ENCODE assay signal across 7 cellular contexts in the genomic region with DNA sequence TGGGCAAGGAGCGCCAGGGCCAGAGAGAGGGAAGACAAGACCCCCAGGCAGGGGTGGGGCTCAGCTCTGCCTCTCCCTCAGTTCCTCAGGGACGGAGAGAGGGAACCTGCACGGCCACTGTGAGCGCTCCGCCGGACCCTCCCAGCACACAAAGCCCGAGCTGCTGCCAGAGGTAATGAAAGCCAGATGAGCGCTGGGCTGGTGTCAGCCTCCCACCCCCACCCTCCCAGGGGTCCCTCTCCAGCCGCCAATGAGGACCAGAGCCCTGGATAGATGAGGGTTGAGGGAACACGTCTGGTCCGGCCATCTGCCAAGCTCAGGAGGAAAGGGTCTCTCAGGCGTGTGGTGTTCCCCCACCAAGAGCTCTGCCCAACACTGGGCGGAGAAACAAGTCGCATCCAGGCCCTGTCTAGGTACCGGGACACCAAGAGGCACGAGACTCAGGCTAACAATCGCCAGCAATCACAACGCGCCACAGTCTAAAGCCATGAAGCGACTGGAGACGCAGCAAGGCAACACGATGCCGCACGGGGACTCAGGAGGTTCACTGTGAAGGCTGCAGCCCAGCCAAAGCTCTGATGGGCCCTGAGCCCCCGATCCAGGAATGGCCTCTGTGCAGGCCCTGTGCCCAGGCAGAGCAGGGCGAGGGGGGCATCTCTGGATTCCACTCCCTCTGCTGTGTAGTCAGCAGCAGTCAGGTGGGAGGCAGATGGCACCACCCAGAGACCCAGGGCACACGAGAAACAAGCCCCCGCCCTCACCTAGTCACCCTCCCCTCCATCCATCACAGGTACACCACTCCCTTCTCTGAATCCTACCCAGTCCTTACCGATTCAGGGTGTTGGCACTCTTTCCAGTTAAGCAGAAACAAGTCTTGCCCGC. TPM values are rescaled to one million over a fixed set of nuclear protein-coding genes. Genes with fewer than 3 reads are reported as not detected.
DNase-seq lines count a peak whose midpoint lies in the region; ATAC-seq and TF ChIP-seq lines count a peak whose summit lies in the region.

No MANE protein-coding gene starts in this region.

- CTCF ChIA-PET in HCT116 (lab: Charles Lee): interaction anchor here (0.7 to 1.5 kb wide), 2 partner anchors 25 to 97 kb away, joined by 3 read pairs; no protein-coding TSS in a partner anchor

- H3K36me3 ChIP-seq in HCT116 (ENCODE audit: control insufficient read depth in 1 of 2, insufficient read depth in 2 of 2, low read length in 2 of 2): no peaks in the 10 kb centered on the region
- H3K36me3 ChIP-seq in left ventricle myocardium inferior: no peaks in the 10 kb centered on the region
- no peaks in the 10 kb centered on the region for H3K36me3 ChIP-seq in smooth muscle cell (ENCODE audit: low read depth)

- H3K27ac Mint-ChIP-seq in activated T-helper 1 cell treated with anti-CD3 and anti-CD28 coated beads, Interleukin-12 subunit alpha, Interleukin-12 subunit beta, Interleukin-2, Interleukin-4 antibody, amounts not matched to agents 30 ng/mL and 10 ng/mL and 1 ng/mL, durations not matched to agents 14 hours and 24 hours and 36 hours: peak overlapping the region; percentile 76

- TF ChIP-seq CTCF in HCT116 (IDR thresholded peaks at IDR 0.05 in 2 of 3, conservative IDR thresholded peaks at IDR 0.05 in 1 of 3; ENCODE audit: borderline replicate concordance in 1 of 3, insufficient read depth in 1 of 3, low read depth in 2 of 3, low read length in 2 of 3) (no peak), left ventricle myocardium inferior (IDR thresholded peaks at IDR 0.05; ENCODE audit: borderline replicate concordance) (no peak), smooth muscle cell (IDR thresholded peaks at IDR 0.05; ENCODE audit: borderline replicate concordance, insufficient read depth, poor library complexity, severe bottlenecking) (no peak)

- WGBS in smooth muscle cell (ENCODE audit: low lambda C conversion rate): 62% methylated on average over 29 of the region's 30 CpGs

- H3K36me3 Mint-ChIP-seq in activated T-helper 1 cell treated with anti-CD3 and anti-CD28 coated beads, Interleukin-12 subunit alpha, Interleukin-12 subunit beta, Interleukin-2, Interleukin-4 antibody, amounts not matched to agents 30 ng/mL and 10 ng/mL and 1 ng/mL, durations not matched to agents 14 hours and 24 hours and 36 hours (ENCODE audit: low read depth): peaks cover 10% of the 10 kb centered on the region

- H3K9me2 ChIP-seq in HCT116 (ENCODE audit: insufficient read depth): no peaks in the 10 kb centered on the region

- POLR2A ChIA-PET in HCT116 (lab: Charles Lee): no interaction called here

- H2AFZ ChIP-seq in HCT116 (ENCODE audit: low read depth, low read length, poor library complexity, severe bottlenecking): no peak overlapping the region
- H2AFZ ChIP-seq in smooth muscle cell (ENCODE audit: low read depth): no peak overlapping the region

- no peaks in the 10 kb centered on the region for H3K9me3 ChIP-seq in HCT116 (ENCODE audit: control insufficient read depth in 1 of 2, insufficient read depth in 1 of 2, low read depth in 1 of 2, low read length in 2 of 2)
- no peaks in the 10 kb centered on the region for H3K9me3 ChIP-seq in left ventricle myocardium inferior (replicated peaks)
- H3K9me3 ChIP-seq in smooth muscle cell (replicated peaks; ENCODE audit: low read depth): no peaks in the 10 kb centered on the region

- H3K9me3 Mint-ChIP-seq in activated T-helper 1 cell treated with anti-CD3 and anti-CD28 coated beads, Interleukin-12 subunit alpha, Interleukin-12 subunit beta, Interleukin-2, Interleukin-4 antibody, amounts not matched to agents 30 ng/mL and 10 ng/mL and 1 ng/mL, durations not matched to agents 14 hours and 24 hours and 36 hours: no peaks in the 10 kb centered on the region

- peaks cover 12% of the 10 kb centered on the region for H3F3A ChIP-seq in smooth muscle cell (ENCODE audit: low read depth)

- ATAC-seq in HCT116 (no peak; the same call in 1 of the 2 replicates), GM21390 (IDR thresholded peaks at IDR 0.05; ENCODE audit: unreplicated experiment) (no peak)

- H4K20me1 ChIP-seq in HCT116 (ENCODE audit: insufficient read depth) (no peaks in the 10 kb centered on the region), smooth muscle cell (ENCODE audit: low read depth) (peaks cover 86% of the 10 kb centered on the region)

- H3K4me1 ChIP-seq in HCT116 (ENCODE audit: control insufficient read depth in 1 of 2, insufficient read depth in 2 of 2, low read length in 2 of 2) (peaks cover 8 to 44% of the 10 kb centered on the region in 2 experiments), left ventricle myocardium inferior (peaks cover 88% of the 10 kb centered on the region), smooth muscle cell (ENCODE audit: low read depth) (peaks cover 27% of the 10 kb centered on the region)

- H3K4me3 Mint-ChIP-seq in activated T-helper 1 cell treated with anti-CD3 and anti-CD28 coated beads, Interleukin-12 subunit alpha, Interleukin-12 subunit beta, Interleukin-2, Interleukin-4 antibody, amounts not matched to agents 30 ng/mL and 10 ng/mL and 1 ng/mL, durations not matched to agents 14 hours and 24 hours and 36 hours: peak overlapping the region; percentile 86

- H3K4me2 ChIP-seq in HCT116 (ENCODE audit: low read length): peak overlapping the region; percentile 97
- peak overlapping the region; percentile 99 for H3K4me2 ChIP-seq in smooth muscle cell

- peaks cover 69% of the 10 kb centered on the region for H3K4me1 Mint-ChIP-seq in activated T-helper 1 cell treated with anti-CD3 and anti-CD28 coated beads, Interleukin-12 subunit alpha, Interleukin-12 subunit beta, Interleukin-2, Interleukin-4 antibody, amounts not matched to agents 30 ng/mL and 10 ng/mL and 1 ng/mL, durations not matched to agents 14 hours and 24 hours and 36 hours (ENCODE audit: low read depth)

- H3K27me3 ChIP-seq in HCT116 (ENCODE audit: insufficient read depth, low read length) (no peaks in the 10 kb centered on the region), left ventricle myocardium inferior (ENCODE audit: low read depth) (no peaks in the 10 kb centered on the region), smooth muscle cell (ENCODE audit: low read depth) (no peaks in the 10 kb centered on the region)

- TF ChIP-seq POLR2A in HCT116 (IDR thresholded peaks at IDR 0.05; ENCODE audit: borderline replicate concordance, extremely low read depth, insufficient read depth, insufficient read length): no peak

- H3K9ac ChIP-seq in HCT116 (ENCODE audit: low read length) (peak overlapping the region; percentile 85), smooth muscle cell (ENCODE audit: low read depth) (peak overlapping the region; percentile 73)

- BruUV-seq in HCT116 (replicated peaks; lab: Mats Ljungman, UMichigan): TSS peak; percentile 65

- TF ChIP-seq RAD21 in HCT116 (IDR thresholded peaks at IDR 0.05; ENCODE audit: low read depth): no peak

- H3K27ac ChIP-seq in HCT116 (ENCODE audit: low read depth, low read length) (no peak overlapping the region), left ventricle myocardium inferior (replicated peaks) (peak overlapping the region; percentile 95), smooth muscle cell (ENCODE audit: low read depth) (no peak overlapping the region)

- H3K79me2 ChIP-seq in HCT116 (ENCODE audit: insufficient read depth, low read length) (peaks cover 36% of the 10 kb centered on the region), smooth muscle cell (ENCODE audit: low read depth) (peaks cover 22% of the 10 kb centered on the region)

- intact Hi-C loops in HCT116 (cut with micrococcal nuclease): loop anchor here (2.0 kb wide), 1 partner anchor 29 kb away; no protein-coding TSS in a partner anchor
- intact Hi-C loops in activated T-helper 1 cell treated with anti-CD3 and anti-CD28 coated beads, Interleukin-12 subunit alpha, Interleukin-12 subunit beta, Interleukin-2, Interleukin-4 antibody, amounts not matched to agents 30 ng/mL and 10 ng/mL and 1 ng/mL, durations not matched to agents 14 hours and 24 hours and 36 hours (cut with micrococcal nuclease): no loop called here
- intact Hi-C loops in left ventricle myocardium inferior (cut with micrococcal nuclease): no loop called here

- no peaks in the 10 kb centered on the region for H3K27me3 Mint-ChIP-seq in activated T-helper 1 cell treated with anti-CD3 and anti-CD28 coated beads, Interleukin-12 subunit alpha, Interleukin-12 subunit beta, Interleukin-2, Interleukin-4 antibody, amounts not matched to agents 30 ng/mL and 10 ng/mL and 1 ng/mL, durations not matched to agents 14 hours and 24 hours and 36 hours (ENCODE audit: insufficient read depth)

- RAD21 ChIA-PET in HCT116 (lab: Charles Lee; ENCODE audit: low non-redundant PET in 1 of 2, low total read pairs in 2 of 2, uncharacterized antibody in 2 of 2, unreplicated experiment in 2 of 2): interaction anchor here in 1 of 2 experiments (1.2 kb wide), 1 partner anchor 29 kb away, joined by 3 read pairs; no protein-coding TSS in a partner anchor

- peak overlapping the region; percentile 62 to 80 for H3K4me3 ChIP-seq in HCT116 (replicated peaks in 1 of 2; ENCODE audit: low read depth in 1 of 2, low read length in 2 of 2)
- peak overlapping the region; percentile 83 for H3K4me3 ChIP-seq in left ventricle myocardium inferior
- peak overlapping the region; percentile 70 for H3K4me3 ChIP-seq in smooth muscle cell

- no peak for DNase-seq in HCT116 (ENCODE audit: low read depth, low spot score)
- DNase-seq in activated T-helper 1 cell treated with anti-CD3 and anti-CD28 coated beads, Interleukin-12 subunit alpha, Interleukin-12 subunit beta, Interleukin-2, Interleukin-4 antibody, amounts not matched to agents 30 ng/mL and 10 ng/mL and 1 ng/mL, durations not matched to agents 14 hours and 24 hours and 36 hours (ENCODE audit: low spot score): no peak
- peak; percentile 42 for DNase-seq in left ventricle myocardium inferior
- DNase-seq in smooth muscle cell (lab: John Stamatoyannopoulos, UW; ENCODE audit: unreplicated experiment): no peak
- DNase-seq in effector CD4-positive, alpha-beta T cell: no peak
- DNase-seq in COLO829 (ENCODE audit: low spot score): no peak

RNA-seq across cellular contexts. Expression of gene RALGDS, which starts 1.3 kb away (rescaled TPM):
- total RNA-seq in HCT116 (2021; ENCODE audit: unreplicated experiment) (36.1 TPM), left ventricle myocardium inferior (24.6 TPM), smooth muscle cell (27.8 and 28.5 TPM in 2 replicates)
- 42.3 and 53.5 TPM in 2 replicates for polyA plus RNA-seq in HCT116 (2012)
- 88.7 and 94.4 TPM in 2 replicates for total RNA-seq in activated T-helper 1 cell treated with anti-CD3 and anti-CD28 coated beads, Interleukin-12 subunit alpha, Interleukin-12 subunit beta, Interleukin-2, Interleukin-4 antibody, amounts not matched to agents 30 ng/mL and 10 ng/mL and 1 ng/mL, durations not matched to agents 14 hours and 24 hours and 36 hours
- 37.7 and 43.7 TPM in 2 replicates for polyA plus RNA-seq in smooth muscle cell

RNA-seq across cellular contexts. Expression of gene GBGT1, which starts 44.0 kb away (rescaled TPM):
- total RNA-seq in HCT116 (2021; ENCODE audit: unreplicated experiment) (0.34 TPM), left ventricle myocardium inferior (6.3 TPM), smooth muscle cell (8.2 and 11.3 TPM in 2 replicates)
- polyA plus RNA-seq in HCT116 (2012): not detected in 2 replicates
- 8.6 and 9.4 TPM in 2 replicates for total RNA-seq in activated T-helper 1 cell treated with anti-CD3 and anti-CD28 coated beads, Interleukin-12 subunit alpha, Interleukin-12 subunit beta, Interleukin-2, Interleukin-4 antibody, amounts not matched to agents 30 ng/mL and 10 ng/mL and 1 ng/mL, durations not matched to agents 14 hours and 24 hours and 36 hours
- 4.5 and 6.7 TPM in 2 replicates for polyA plus RNA-seq in smooth muscle cell

RNA-seq across cellular contexts. Expression of gene CEL, which starts 57.9 kb away (rescaled TPM):
- total RNA-seq in HCT116 (2021; ENCODE audit: unreplicated experiment) (6.9 TPM), left ventricle myocardium inferior (1.9 TPM), smooth muscle cell (0.04 and 0.18 TPM in 2 replicates)
- 0.79 and 1.4 TPM in 2 replicates for polyA plus RNA-seq in HCT116 (2012)
- 1.8 and 2.0 TPM in 2 replicates for total RNA-seq in activated T-helper 1 cell treated with anti-CD3 and anti-CD28 coated beads, Interleukin-12 subunit alpha, Interleukin-12 subunit beta, Interleukin-2, Interleukin-4 antibody, amounts not matched to agents 30 ng/mL and 10 ng/mL and 1 ng/mL, durations not matched to agents 14 hours and 24 hours and 36 hours
- polyA plus RNA-seq in smooth muscle cell: 0.73 and 1.7 TPM in 2 replicates
